In genomic region chr3:115977866-115978265, GRCh38 we compare ENCODE assay signal across 14 cellular contexts.
"Had no signal": no experiment of that assay in that cellular context is flagged by ENCODE, and none has a peak within 500 bp of the region (broad histone marks: within the 10 kb centered on the region; RNA-seq: fewer than 3 reads in every experiment).

No MANE protein-coding gene starts in this region.

- H3K4me1 ChIP-seq: pancreas had no signal

- H3K9me3 Mint-ChIP-seq: activated naive CD4-positive, alpha-beta T cell treated with anti-CD3 and anti-CD28 coated beads for 36 hours had no signal

- ATAC-seq: activated T-helper 17 cell treated with anti-CD3 and anti-CD28 coated beads, Interleukin-2, amount 50 U/mL, for 72 hours; pancreas; stimulated activated naive CD8-positive, alpha-beta T cell treated with anti-CD3 and anti-CD28 coated beads, Interleukin-15, amount 100 ng/mL, for 72 hours had no signal

- H3K4me3 ChIP-seq: coronary artery, pancreas, thoracic aorta had no signal

- H3K27me3 ChIP-seq: pancreas had no signal

- H3K4me1 Mint-ChIP-seq: activated T-helper 17 cell treated with anti-CD3 and anti-CD28 coated beads, Interleukin-2, amount 50 U/mL, for 72 hours; stimulated activated naive CD8-positive, alpha-beta T cell treated with anti-CD3 and anti-CD28 coated beads, Interleukin-15, amount 100 ng/mL, for 72 hours had no signal

- H3K27ac ChIP-seq: coronary artery, epithelial cell of prostate, pancreas, thoracic aorta, WERI-Rb-1 had no signal

- H3K27me3 Mint-ChIP-seq: stimulated activated naive CD8-positive, alpha-beta T cell treated with anti-CD3 and anti-CD28 coated beads, Interleukin-15, amount 100 ng/mL, for 72 hours had no signal

- H3K4me3 Mint-ChIP-seq: activated naive CD4-positive, alpha-beta T cell treated with anti-CD3 and anti-CD28 coated beads for 36 hours; activated T-helper 17 cell treated with anti-CD3 and anti-CD28 coated beads, Interleukin-2, amount 50 U/mL, for 72 hours; stimulated activated naive CD8-positive, alpha-beta T cell treated with anti-CD3 and anti-CD28 coated beads, Interleukin-15, amount 100 ng/mL, for 72 hours had no signal

- DNase-seq: activated CD4-positive, alpha-beta T cell treated with anti-CD3 and anti-CD28 coated beads for 48 hours; activated naive CD4-positive, alpha-beta T cell treated with anti-CD3 and anti-CD28 coated beads for 36 hours; effector CD8-positive, alpha-beta T cell; hypothalamus; kidney glomerular epithelial cell; pancreas; stimulated activated CD4-positive, alpha-beta T cell treated with anti-CD3 and anti-CD28 coated beads, Interleukin-15, amount 100 ng/mL, for 24 hours; stimulated activated CD4-positive, alpha-beta T cell treated with anti-CD3 and anti-CD28 coated beads, Interleukin-4, amount 100 ng/mL, for 24 hours; stimulated activated naive CD8-positive, alpha-beta T cell treated with anti-CD3 and anti-CD28 coated beads, Interleukin-15, amount 100 ng/mL, for 72 hours; WERI-Rb-1 had no signal

- H3K9me3 ChIP-seq: pancreas, thoracic aorta had no signal

- H3K36me3 ChIP-seq: pancreas, thoracic aorta, WERI-Rb-1 had no signal

- H3K27ac Mint-ChIP-seq: activated naive CD4-positive, alpha-beta T cell treated with anti-CD3 and anti-CD28 coated beads for 36 hours; activated T-helper 17 cell treated with anti-CD3 and anti-CD28 coated beads, Interleukin-2, amount 50 U/mL, for 72 hours; stimulated activated naive CD8-positive, alpha-beta T cell treated with anti-CD3 and anti-CD28 coated beads, Interleukin-15, amount 100 ng/mL, for 72 hours had no signal
